Comparison of ENCODE assay signal across 18 cellular contexts in genomic region chr9:85973238-85973637, GRCh38. TPM values are rescaled to one million over a fixed set of nuclear protein-coding genes. Genes with fewer than 3 reads are reported as not detected.
A peak's percentile ranks its signal among the peaks of the same experiment; 100 is the strongest.
DNase-seq lines count a peak whose midpoint lies in the region; ATAC-seq and TF ChIP-seq lines count a peak whose summit lies in the region.
"Had no signal": no experiment of that assay in that cellular context is flagged by ENCODE, and none has a peak within 500 bp of the region (broad histone marks: within the 10 kb centered on the region; RNA-seq: fewer than 3 reads in every experiment).

No MANE protein-coding gene starts in this region.

- no peaks in the 10 kb centered on the region for H3K27me3 ChIP-seq in endodermal cell (ENCODE audit: control insufficient read depth, insufficient read depth, low read length, poor library complexity, severe bottlenecking)

- whole genome bisulfite sequencing in endodermal cell (ENCODE audit: insufficient coverage in 1 of 2, insufficient read length in 1 of 2), 2 experiments, result 80 to 88% methylated on average over 1 of the region's 1 CpG

- peaks cover 5% of the 10 kb centered on the region for H3K4me1 Mint-ChIP-seq in activated CD8-positive, alpha-beta T cell treated with anti-CD3 and anti-CD28 coated beads for 36 hours (ENCODE audit: low read depth)
- H3K4me1 Mint-ChIP-seq in activated CD8-positive, alpha-beta T cell treated with anti-CD3 and anti-CD28 coated beads, Interleukin-2, amount 10 ng/mL, durations not matched to agents 7 days and 5 days (ENCODE audit: low read depth), result no peaks in the 10 kb centered on the region
- H3K4me1 Mint-ChIP-seq in Calu3 (ENCODE audit: low read depth, unreplicated experiment) (no peaks in the 10 kb centered on the region), endodermal cell (peaks cover 8% of the 10 kb centered on the region)
- H3K4me1 Mint-ChIP-seq in activated T-helper 1 cell treated with anti-CD3 and anti-CD28 coated beads, Interleukin-12 subunit alpha, Interleukin-12 subunit beta, Interleukin-2, Interleukin-4 antibody, amounts not matched to agents 30 ng/mL and 10 ng/mL and 1 ng/mL, durations not matched to agents 14 hours and 24 hours and 36 hours (ENCODE audit: low read depth), result peaks cover 9% of the 10 kb centered on the region
- H3K4me1 Mint-ChIP-seq: B cell, IgD-negative memory B cell had no signal

- no TSS peak for BruUV-seq in Calu3 (replicated peaks; lab: Mats Ljungman, UMichigan)

- H3K9ac ChIP-seq in endodermal cell (ENCODE audit: extremely low read depth, low read length, poor library complexity, severe bottlenecking), result no peak overlapping the region

- POLR2A ChIA-PET in activated CD8-positive, alpha-beta T cell treated with anti-CD3 and anti-CD28 coated beads for 36 hours (lab: Charles Lee), result no interaction called here
- POLR2A ChIA-PET in activated CD8-positive, alpha-beta T cell treated with anti-CD3 and anti-CD28 coated beads, Interleukin-2, amount 10 ng/mL, durations not matched to agents 7 days and 5 days (lab: Charles Lee), result no interaction called here

- H3K4me1 ChIP-seq in endodermal cell (ENCODE audit: control insufficient read depth, insufficient read depth, low read length), result no peaks in the 10 kb centered on the region

- no peaks in the 10 kb centered on the region for H3K9me3 Mint-ChIP-seq in activated CD8-positive, alpha-beta T cell treated with anti-CD3 and anti-CD28 coated beads for 36 hours
- no peaks in the 10 kb centered on the region for H3K9me3 Mint-ChIP-seq in activated CD8-positive, alpha-beta T cell treated with anti-CD3 and anti-CD28 coated beads, Interleukin-2, amount 10 ng/mL, durations not matched to agents 7 days and 5 days (ENCODE audit: insufficient read depth)
- no peaks in the 10 kb centered on the region for H3K9me3 Mint-ChIP-seq in Calu3 (ENCODE audit: low read depth, unreplicated experiment)
- H3K9me3 Mint-ChIP-seq in endodermal cell, result no peaks in the 10 kb centered on the region
- H3K9me3 Mint-ChIP-seq in activated T-helper 1 cell treated with anti-CD3 and anti-CD28 coated beads, Interleukin-12 subunit alpha, Interleukin-12 subunit beta, Interleukin-2, Interleukin-4 antibody, amounts not matched to agents 30 ng/mL and 10 ng/mL and 1 ng/mL, durations not matched to agents 14 hours and 24 hours and 36 hours, result no peaks in the 10 kb centered on the region
- H3K9me3 Mint-ChIP-seq: CD4-positive, alpha-beta T cell; IgD-negative memory B cell had no signal

- ATAC-seq in activated CD8-positive, alpha-beta T cell treated with anti-CD3 and anti-CD28 coated beads for 36 hours, result peak; percentile 53
- ATAC-seq in activated CD8-positive, alpha-beta T cell treated with anti-CD3 and anti-CD28 coated beads, Interleukin-2, amount 10 ng/mL, durations not matched to agents 7 days and 5 days, result no peak
- ATAC-seq in HG03565 (IDR thresholded peaks at IDR 0.05; ENCODE audit: unreplicated experiment), result no peak

- peaks cover 79% of the 10 kb centered on the region for H3K36me3 ChIP-seq in endodermal cell (ENCODE audit: control insufficient read depth, insufficient read depth, low read length)

- CTCF ChIA-PET in activated CD8-positive, alpha-beta T cell treated with anti-CD3 and anti-CD28 coated beads for 36 hours (lab: Charles Lee), result no interaction called here
- CTCF ChIA-PET in activated CD8-positive, alpha-beta T cell treated with anti-CD3 and anti-CD28 coated beads, Interleukin-2, amount 10 ng/mL, durations not matched to agents 7 days and 5 days (lab: Charles Lee), result interaction anchor here (0.7 to 0.9 kb wide), 2 partner anchors 29 to 361 kb away, joined by 3 read pairs; no protein-coding TSS in a partner anchor
- CTCF ChIA-PET in Calu3 (lab: Charles Lee), result no interaction called here

- no peak overlapping the region for H3K27ac Mint-ChIP-seq in activated CD8-positive, alpha-beta T cell treated with anti-CD3 and anti-CD28 coated beads for 36 hours
- no peak overlapping the region for H3K27ac Mint-ChIP-seq in activated CD8-positive, alpha-beta T cell treated with anti-CD3 and anti-CD28 coated beads, Interleukin-2, amount 10 ng/mL, durations not matched to agents 7 days and 5 days
- H3K27ac Mint-ChIP-seq in Calu3 (ENCODE audit: unreplicated experiment), result peak overlapping the region; percentile 53
- H3K27ac Mint-ChIP-seq in endodermal cell, result peak overlapping the region; percentile 49
- H3K27ac Mint-ChIP-seq in activated T-helper 1 cell treated with anti-CD3 and anti-CD28 coated beads, Interleukin-12 subunit alpha, Interleukin-12 subunit beta, Interleukin-2, Interleukin-4 antibody, amounts not matched to agents 30 ng/mL and 10 ng/mL and 1 ng/mL, durations not matched to agents 14 hours and 24 hours and 36 hours, result no peak overlapping the region
- H3K27ac Mint-ChIP-seq: B cell; CD4-positive, alpha-beta T cell; IgD-negative memory B cell had no signal

- no peak for DNase-seq in activated CD8-positive, alpha-beta T cell treated with anti-CD3 and anti-CD28 coated beads for 36 hours
- no peak for DNase-seq in activated CD8-positive, alpha-beta T cell treated with anti-CD3 and anti-CD28 coated beads, Interleukin-2, amount 10 ng/mL, durations not matched to agents 7 days and 5 days
- DNase-seq in Calu3, result no peak
- peak; percentile 1 for DNase-seq in HT1080 (ENCODE audit: low read depth)
- no peak for DNase-seq in endodermal cell
- DNase-seq in activated T-helper 1 cell treated with anti-CD3 and anti-CD28 coated beads, Interleukin-12 subunit alpha, Interleukin-12 subunit beta, Interleukin-2, Interleukin-4 antibody, amounts not matched to agents 30 ng/mL and 10 ng/mL and 1 ng/mL, durations not matched to agents 14 hours and 24 hours and 36 hours (ENCODE audit: low spot score), result no peak
- no peak for DNase-seq in AG20443 (ENCODE audit: low spot score)
- DNase-seq: ACHN; C1 segment of cervical spinal cord; CD4-positive, alpha-beta T cell; DMS153; DMS79 treated with DMSO at 0.1 percent for 48 hours; EL; GOT3; HCEC 1CT had no signal

- no peak overlapping the region for H3K4me3 Mint-ChIP-seq in activated CD8-positive, alpha-beta T cell treated with anti-CD3 and anti-CD28 coated beads for 36 hours
- no peak overlapping the region for H3K4me3 Mint-ChIP-seq in activated CD8-positive, alpha-beta T cell treated with anti-CD3 and anti-CD28 coated beads, Interleukin-2, amount 10 ng/mL, durations not matched to agents 7 days and 5 days
- H3K4me3 Mint-ChIP-seq in Calu3 (ENCODE audit: low read depth, unreplicated experiment), result no peak overlapping the region
- H3K4me3 Mint-ChIP-seq in endodermal cell, result no peak overlapping the region
- no peak overlapping the region for H3K4me3 Mint-ChIP-seq in activated T-helper 1 cell treated with anti-CD3 and anti-CD28 coated beads, Interleukin-12 subunit alpha, Interleukin-12 subunit beta, Interleukin-2, Interleukin-4 antibody, amounts not matched to agents 30 ng/mL and 10 ng/mL and 1 ng/mL, durations not matched to agents 14 hours and 24 hours and 36 hours
- H3K4me3 Mint-ChIP-seq: B cell; CD4-positive, alpha-beta T cell; IgD-negative memory B cell had no signal

- no peaks in the 10 kb centered on the region for H3K9me3 ChIP-seq in endodermal cell (ENCODE audit: control insufficient read depth, low read length)

- peaks cover 48% of the 10 kb centered on the region for H3K36me3 Mint-ChIP-seq in activated CD8-positive, alpha-beta T cell treated with anti-CD3 and anti-CD28 coated beads for 36 hours (ENCODE audit: low read depth)
- peaks cover 53% of the 10 kb centered on the region for H3K36me3 Mint-ChIP-seq in activated CD8-positive, alpha-beta T cell treated with anti-CD3 and anti-CD28 coated beads, Interleukin-2, amount 10 ng/mL, durations not matched to agents 7 days and 5 days (ENCODE audit: low read depth)
- H3K36me3 Mint-ChIP-seq in Calu3 (ENCODE audit: insufficient read depth, unreplicated experiment) (peaks cover 22% of the 10 kb centered on the region), endodermal cell (ENCODE audit: low read depth) (peaks cover 61% of the 10 kb centered on the region)
- peaks cover 56% of the 10 kb centered on the region for H3K36me3 Mint-ChIP-seq in activated T-helper 1 cell treated with anti-CD3 and anti-CD28 coated beads, Interleukin-12 subunit alpha, Interleukin-12 subunit beta, Interleukin-2, Interleukin-4 antibody, amounts not matched to agents 30 ng/mL and 10 ng/mL and 1 ng/mL, durations not matched to agents 14 hours and 24 hours and 36 hours (ENCODE audit: low read depth)

- no peaks in the 10 kb centered on the region for H3K27me3 Mint-ChIP-seq in activated CD8-positive, alpha-beta T cell treated with anti-CD3 and anti-CD28 coated beads for 36 hours
- no peaks in the 10 kb centered on the region for H3K27me3 Mint-ChIP-seq in activated CD8-positive, alpha-beta T cell treated with anti-CD3 and anti-CD28 coated beads, Interleukin-2, amount 10 ng/mL, durations not matched to agents 7 days and 5 days (ENCODE audit: low read depth)
- H3K27me3 Mint-ChIP-seq in Calu3 (ENCODE audit: unreplicated experiment) (no peaks in the 10 kb centered on the region), endodermal cell (ENCODE audit: insufficient read depth) (no peaks in the 10 kb centered on the region)
- H3K27me3 Mint-ChIP-seq in activated T-helper 1 cell treated with anti-CD3 and anti-CD28 coated beads, Interleukin-12 subunit alpha, Interleukin-12 subunit beta, Interleukin-2, Interleukin-4 antibody, amounts not matched to agents 30 ng/mL and 10 ng/mL and 1 ng/mL, durations not matched to agents 14 hours and 24 hours and 36 hours (ENCODE audit: insufficient read depth), result no peaks in the 10 kb centered on the region
- H3K27me3 Mint-ChIP-seq: B cell; CD4-positive, alpha-beta T cell; IgD-negative memory B cell had no signal

- TF ChIP-seq CTCF in activated CD8-positive, alpha-beta T cell treated with anti-CD3 and anti-CD28 coated beads for 36 hours (IDR thresholded peaks at IDR 0.05), result no peak
- TF ChIP-seq CTCF in Calu3 (IDR thresholded peaks at IDR 0.05; ENCODE audit: unreplicated experiment) (no peak), endodermal cell (conservative IDR thresholded peaks at IDR 0.05) (no peak)

- intact Hi-C loops in activated CD8-positive, alpha-beta T cell treated with anti-CD3 and anti-CD28 coated beads for 36 hours (cut with micrococcal nuclease), result no loop called here
- intact Hi-C loops in Calu3 (cut with micrococcal nuclease; ENCODE audit: unreplicated experiment), result no loop called here
- intact Hi-C loops in activated T-helper 1 cell treated with anti-CD3 and anti-CD28 coated beads, Interleukin-12 subunit alpha, Interleukin-12 subunit beta, Interleukin-2, Interleukin-4 antibody, amounts not matched to agents 30 ng/mL and 10 ng/mL and 1 ng/mL, durations not matched to agents 14 hours and 24 hours and 36 hours (cut with micrococcal nuclease), result no loop called here

- H3K27ac ChIP-seq in endodermal cell (ENCODE audit: low read depth, low read length), result no peak overlapping the region

- H3K4me3 ChIP-seq in endodermal cell (ENCODE audit: low read length), result no peak overlapping the region

RNA-seq across cellular contexts. Expression of gene NAA35, which starts 32.3 kb away (rescaled TPM):
- 10 to 100 TPM; 25.5 to 26.3 TPM for total RNA-seq in activated CD8-positive, alpha-beta T cell treated with anti-CD3 and anti-CD28 coated beads for 36 hours
- 10 to 100 TPM; 23.4 to 25.8 TPM for total RNA-seq in activated CD8-positive, alpha-beta T cell treated with anti-CD3 and anti-CD28 coated beads, Interleukin-2, amount 10 ng/mL, durations not matched to agents 7 days and 5 days
- 17.9 and 22.2 TPM in 2 replicates for total RNA-seq in Calu3 (2022)
- total RNA-seq in HT1080 (2014; rRNA removed; shearing (Covaris generic)), result 18.4 and 25.4 TPM in 2 replicates
- polyA plus RNA-seq in HT1080 (2015; cell fraction: cytosol; rRNA removed), result 17.8 and 23.4 TPM in 2 replicates
- polyA plus RNA-seq in HT1080 (2015; cell fraction: nucleus; rRNA removed), result 33.8 and 37.9 TPM in 2 replicates
- total RNA-seq in endodermal cell, result 10 to 100 TPM; 30.3 to 31.4 TPM
- polyA plus RNA-seq in endodermal cell (2013, experiment 1 of 2), result 32.3 TPM
- polyA plus RNA-seq in endodermal cell (2013, experiment 2 of 2), result 32.1 TPM
- 28.6 and 32.9 TPM in 2 replicates for total RNA-seq in activated T-helper 1 cell treated with anti-CD3 and anti-CD28 coated beads, Interleukin-12 subunit alpha, Interleukin-12 subunit beta, Interleukin-2, Interleukin-4 antibody, amounts not matched to agents 30 ng/mL and 10 ng/mL and 1 ng/mL, durations not matched to agents 14 hours and 24 hours and 36 hours

Comparison
In these comparisons a context has a peak if more than half of its experiments do, and no peak if none do; other contexts are left out.
1. H3K27ac Mint-ChIP-seq: peak in Calu3 (single experiment) and endodermal cell (single experiment); none in activated CD8-positive, alpha-beta T cell treated with anti-CD3 and anti-CD28 coated beads for 36 hours (single experiment), activated CD8-positive, alpha-beta T cell treated with anti-CD3 and anti-CD28 coated beads, Interleukin-2, amount 10 ng/mL, durations not matched to agents 7 days and 5 days (single experiment) and activated T-helper 1 cell treated with anti-CD3 and anti-CD28 coated beads, Interleukin-12 subunit alpha, Interleukin-12 subunit beta, Interleukin-2, Interleukin-4 antibody, amounts not matched to agents 30 ng/mL and 10 ng/mL and 1 ng/mL, durations not matched to agents 14 hours and 24 hours and 36 hours (single experiment).